ENCODE assay signal across 8 cellular contexts in genomic region chr16:67530013-67530939, GRCh38. TPM values are rescaled to one million over a fixed set of nuclear protein-coding genes. Genes with fewer than 3 reads are reported as not detected.
DNase-seq lines count a peak whose midpoint lies in the region; FAIRE-seq and TF ChIP-seq lines count a peak whose summit lies in the region.

No MANE protein-coding gene starts in this region.

- 0 to 4% (median 3%) methylated on average over 40 to 48 of the region's 48 CpGs for WGBS in small intestine, 3 donors

- H3K4me2 ChIP-seq in OCI-LY3 (ENCODE audit: low read length) = peak overlapping the region; percentile 97

- no peak for FAIRE-seq in small intestine (lab: Jason Lieb, UNC)

- H3K4me1 Mint-ChIP-seq in chondrocyte (ENCODE audit: low read depth) = peaks cover 44% of the 10 kb centered on the region

- TF ChIP-seq POLR2A in GM19099 (IDR thresholded peaks at IDR 0.05; ENCODE audit: extremely low read depth, insufficient read length, low read depth) = peak; percentile 48

- H3K9me3 ChIP-seq in OCI-LY3 (ENCODE audit: insufficient read depth, low read length) (no peaks in the 10 kb centered on the region), small intestine (ENCODE audit: control insufficient read depth, low read depth) (no peaks in the 10 kb centered on the region)

- peak overlapping the region; percentile 95 for H3K4me3 ChIP-seq in OCI-LY3 (ENCODE audit: low read length)
- H3K4me3 ChIP-seq in kidney epithelial cell (ENCODE audit: low read depth, low read length) = peak overlapping the region; percentile 80
- peak overlapping the region; percentile 44 to 57 for H3K4me3 ChIP-seq in small intestine (ENCODE audit: low read depth in 1 of 2, low read length in 2 of 2)

- H3K4me1 ChIP-seq in OCI-LY3 (ENCODE audit: low read length) (peaks cover 33% of the 10 kb centered on the region), small intestine (ENCODE audit: control insufficient read depth in 2 of 2, insufficient read depth in 1 of 2, low read depth in 1 of 2, low read length in 1 of 2) (peaks cover 0 to 2% of the 10 kb centered on the region in 2 donors)

- H3K4me3 Mint-ChIP-seq in chondrocyte (ENCODE audit: unreplicated experiment) = peak overlapping the region; percentile 96

- peaks cover 48% of the 10 kb centered on the region for H3K79me2 ChIP-seq in OCI-LY3 (ENCODE audit: low read length)

- no peak for TF ChIP-seq CTCF in OCI-LY3 (IDR thresholded peaks at IDR 0.05; ENCODE audit: low read depth, low read length)
- TF ChIP-seq CTCF in chondrocyte (IDR thresholded peaks at IDR 0.05) = no peak
- no peak for TF ChIP-seq CTCF in kidney epithelial cell (IDR thresholded peaks at IDR 0.05; ENCODE audit: insufficient read depth, low read length, poor library complexity, severe bottlenecking)

- peaks cover 7% of the 10 kb centered on the region for H3K36me3 ChIP-seq in OCI-LY3 (replicated peaks; ENCODE audit: low read depth, low read length)
- no peaks in the 10 kb centered on the region for H3K36me3 ChIP-seq in kidney epithelial cell (ENCODE audit: control insufficient read depth, insufficient read depth, low read length)
- H3K36me3 ChIP-seq in small intestine (ENCODE audit: control insufficient read depth in 2 of 2, insufficient read depth in 2 of 2, low read length in 2 of 2) = no peaks in the 10 kb centered on the region

- H3K36me3 Mint-ChIP-seq in chondrocyte (ENCODE audit: low read depth) = peaks cover 3% of the 10 kb centered on the region

- no peak overlapping the region; the same call in 1 of the 2 replicates for H2AFZ ChIP-seq in OCI-LY3 (ENCODE audit: low read depth, low read length)

- peak overlapping the region; percentile 97 for H3K9ac ChIP-seq in OCI-LY3 (ENCODE audit: low read length)

- H4K20me1 ChIP-seq in OCI-LY3 (ENCODE audit: insufficient read depth, low read length) = peaks cover 34% of the 10 kb centered on the region

- H3K27ac ChIP-seq in OCI-LY3 (ENCODE audit: low read length) (peak overlapping the region; percentile 61), small intestine (ENCODE audit: low read depth in 1 of 2, low read length in 1 of 2) (peak overlapping the region; percentile 39 to 87)

- H3K27me3 ChIP-seq in OCI-LY3 (ENCODE audit: low read depth, low read length) = no peaks in the 10 kb centered on the region
- no peaks in the 10 kb centered on the region for H3K27me3 ChIP-seq in kidney epithelial cell (ENCODE audit: control insufficient read depth, insufficient read depth, low read length)
- H3K27me3 ChIP-seq in small intestine (ENCODE audit: control insufficient read depth in 2 of 2, insufficient read depth in 2 of 2, low read length in 2 of 2) = peaks cover 0 to 4% of the 10 kb centered on the region in 2 donors

- no peaks in the 10 kb centered on the region for H3K27me3 Mint-ChIP-seq in chondrocyte (ENCODE audit: low read depth)

- peak; percentile 69 for DNase-seq in CD1c-positive myeloid dendritic cell (ENCODE audit: extremely low spot score)
- DNase-seq in chondrocyte (ENCODE audit: low spot score) = no peak
- peak; percentile 48 for DNase-seq in kidney epithelial cell (ENCODE audit: low read depth)
- no peak for DNase-seq in small intestine
- DNase-seq in NCI-H446 treated with DMSO at 0.1 percent for 48 hours (lab: John Stamatoyannopoulos, UW) = no peak
- no peak for DNase-seq in stimulated activated CD4-positive, alpha-beta T cell treated with anti-CD3 and anti-CD28 coated beads, Interleukin-2, amount 100 ng/mL, for 48 hours

- no peaks in the 10 kb centered on the region for H3K9me3 Mint-ChIP-seq in chondrocyte (ENCODE audit: low read depth)

- H3K27ac Mint-ChIP-seq in chondrocyte (ENCODE audit: unreplicated experiment) = peak overlapping the region; percentile 96

RNA-seq across cellular contexts. Expression of gene RIPOR1, which starts 1.6 kb away (rescaled TPM):
- total RNA-seq in chondrocyte (52.0 to 99.1 TPM (median 97.6 TPM) in 3 replicates), kidney epithelial cell (72.1 and 91.0 TPM in 2 replicates)
- 10 to 100 TPM in 2 of 3 donors, 1 to 10 TPM in 1; 2.9 to 19.1 (median 11.3) TPM for polyA plus RNA-seq in small intestine

RNA-seq across cellular contexts. Expression of gene CTCF, which starts 32.0 kb away (rescaled TPM):
- total RNA-seq in chondrocyte = 31.2 to 34.2 TPM (median 32.3 TPM) in 3 replicates
- total RNA-seq in kidney epithelial cell = 40.7 and 45.0 TPM in 2 replicates
- 10 to 100 TPM; 23.5 to 24.6 (median 23.7) TPM for polyA plus RNA-seq in small intestine

RNA-seq across cellular contexts. Expression of gene AGRP, which starts 46.9 kb away (rescaled TPM):
- total RNA-seq in chondrocyte (not detected in 3 replicates), kidney epithelial cell (not detected in 2 replicates)
- under 1 TPM in 1 of 3 donors, not detected in 2; 0.10 TPM for polyA plus RNA-seq in small intestine

RNA-seq across cellular contexts. Expression of gene ATP6V0D1, which starts 49.3 kb away (rescaled TPM):
- 83.8 to 89.8 TPM (median 85.5 TPM) in 3 replicates for total RNA-seq in chondrocyte
- total RNA-seq in kidney epithelial cell = 157 and 233 TPM in 2 replicates
- 100 to 1,000 TPM; 120 to 158 (median 154) TPM for polyA plus RNA-seq in small intestine

Comparison
In these comparisons a context has a peak if more than half of its experiments do, and no peak if none do; other contexts are left out.
1. DNase-seq: peak in CD1c-positive myeloid dendritic cell (single experiment) and kidney epithelial cell (single experiment); none in chondrocyte (single experiment), small intestine (single experiment), NCI-H446 treated with DMSO at 0.1 percent for 48 hours (single experiment) and stimulated activated CD4-positive, alpha-beta T cell treated with anti-CD3 and anti-CD28 coated beads, Interleukin-2, amount 100 ng/mL, for 48 hours (0 of 2).
2. Peak in every context shown above with its lines, with median percentiles within 50 percentile points of each other: H3K4me3 ChIP-seq.